21 cellular contexts compared by ENCODE assay signal in the genomic region with DNA sequence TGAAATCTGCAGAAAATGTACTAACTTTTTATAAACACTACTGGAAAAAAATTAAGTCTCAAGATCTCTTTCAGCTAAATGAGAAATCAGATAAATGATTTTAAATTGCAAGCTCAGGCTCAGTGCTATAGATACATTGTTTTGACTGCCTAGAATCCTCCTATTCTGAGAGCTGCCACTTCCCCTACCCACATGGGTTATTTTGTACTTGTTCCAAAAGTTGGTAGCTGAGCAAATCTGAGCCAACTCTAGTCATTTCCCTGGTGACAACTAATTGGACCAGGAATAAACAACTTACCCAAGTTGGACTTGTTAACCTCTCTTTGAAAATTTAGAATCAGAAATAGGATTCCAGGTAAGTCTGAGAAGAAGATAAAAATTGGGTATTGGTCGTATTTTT.
DNase-seq lines count a peak whose midpoint lies in the region; ATAC-seq, FAIRE-seq and TF ChIP-seq lines count a peak whose summit lies in the region.
"Had no signal": no experiment of that assay in that cellular context is flagged by ENCODE, and none has a peak within 500 bp of the region (broad histone marks: within the 10 kb centered on the region; RNA-seq: fewer than 3 reads in every experiment).

No MANE protein-coding gene starts in this region.

- H3K79me2 ChIP-seq in OCI-LY3 (ENCODE audit: low read length), result no peaks in the 10 kb centered on the region

- H2AFZ ChIP-seq in OCI-LY3 (ENCODE audit: low read depth, low read length), result no peak overlapping the region

- H3K9ac ChIP-seq in OCI-LY3 (ENCODE audit: low read length), result no peak overlapping the region

- H3K27ac ChIP-seq in OCI-LY3 (ENCODE audit: low read length), result no peak overlapping the region
- H3K27ac ChIP-seq: C4-2B had no signal

- H3K9me3 ChIP-seq in OCI-LY3 (ENCODE audit: insufficient read depth, low read length), result no peaks in the 10 kb centered on the region
- H3K9me3 ChIP-seq: BE2C had no signal

- no peak for TF ChIP-seq POLR2A in H54 (IDR thresholded peaks at IDR 0.05; ENCODE audit: low read depth, low read length)

- H3K27me3 ChIP-seq in OCI-LY3 (ENCODE audit: low read depth, low read length), result no peaks in the 10 kb centered on the region
- H3K27me3 ChIP-seq: BE2C had no signal

- FAIRE-seq in H54 (lab: Jason Lieb, UNC), result peak; percentile 23
- FAIRE-seq: A204.1, D721Med, G401.6, GM12891, HepG2, HTR-8/SVneo had no signal

- H4K20me1 ChIP-seq in OCI-LY3 (ENCODE audit: insufficient read depth, low read length), result no peaks in the 10 kb centered on the region

- TF ChIP-seq CTCF in OCI-LY3 (IDR thresholded peaks at IDR 0.05; ENCODE audit: low read depth, low read length), result no peak

- no peak for ATAC-seq in HG03457 (IDR thresholded peaks at IDR 0.05; ENCODE audit: unreplicated experiment)
- ATAC-seq in HG02884 (IDR thresholded peaks at IDR 0.05; ENCODE audit: unreplicated experiment), result no peak
- ATAC-seq: CD8-positive, alpha-beta T cell; HCT116; HepG2 had no signal

- H3K36me3 ChIP-seq in OCI-LY3 (replicated peaks; ENCODE audit: low read depth, low read length), result no peaks in the 10 kb centered on the region
- H3K36me3 ChIP-seq: BE2C had no signal

- 0 out of 2 replicates have a peak overlapping the region, but pooled peaks have one; percentile 14 for H3K4me2 ChIP-seq in OCI-LY3 (ENCODE audit: low read length)

- H3K4me3 ChIP-seq in OCI-LY3 (ENCODE audit: low read length), result no peak overlapping the region

- H3K4me1 ChIP-seq in OCI-LY3 (ENCODE audit: low read length), result peaks cover 14% of the 10 kb centered on the region
- H3K4me1 ChIP-seq: BE2C had no signal

- DNase-seq in H54 (ENCODE audit: insufficient read length, low spot score) (no peak), medulla oblongata (ENCODE audit: extremely low spot score) (peak; percentile 2), HK-2 (ENCODE audit: unreplicated experiment) (no peak)
- DNase-seq in activated CD8-positive, alpha-beta memory T cell treated with anti-CD3 and anti-CD28 coated beads, Interleukin-2, amount 50 U/mL, for 4 hours, result no peak
- DNase-seq: BE2C; CD8-positive, alpha-beta T cell; COR-L47; DMS153; DMS79 treated with DMSO at 0.1 percent for 48 hours; EL had no signal
